Comparison of ENCODE assay signal across 14 cellular contexts in the genomic region with DNA sequence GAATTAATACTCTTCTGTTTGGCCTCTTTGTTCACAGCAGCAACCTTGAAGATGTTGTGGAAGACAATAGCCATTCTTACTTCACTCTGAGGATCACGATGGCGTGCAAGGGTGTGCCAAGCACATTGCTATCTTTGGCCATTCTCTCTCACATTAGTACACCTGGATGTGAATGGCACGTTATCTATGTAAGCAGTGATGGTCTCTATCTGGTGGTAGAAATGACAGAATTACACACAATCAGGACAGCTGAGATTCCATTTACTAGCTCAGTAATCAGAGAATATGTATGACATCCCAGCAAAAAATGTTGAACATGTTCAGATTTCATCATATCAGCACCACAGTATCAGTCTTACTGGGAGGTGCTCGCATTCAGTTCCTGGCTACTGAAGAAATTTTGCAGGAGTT.
A peak's percentile ranks its signal among the peaks of the same experiment; 100 is the strongest.
DNase-seq lines count a peak whose midpoint lies in the region; ATAC-seq and TF ChIP-seq lines count a peak whose summit lies in the region.
"Had no signal": no experiment of that assay in that cellular context is flagged by ENCODE, and none has a peak within 500 bp of the region (broad histone marks: within the 10 kb centered on the region; RNA-seq: fewer than 3 reads in every experiment).

No MANE protein-coding gene starts in this region.

- no peak for TF ChIP-seq EP300 in tibial nerve (IDR thresholded peaks at IDR 0.05)

- H3K27me3 ChIP-seq in tibial nerve: no peaks in the 10 kb centered on the region

- WGBS in tibial nerve, 2 donors: 86 to 89% methylated on average over 4 of the region's 4 CpGs

- H3K36me3 ChIP-seq in tibial nerve: no peaks in the 10 kb centered on the region
- H3K36me3 ChIP-seq: left ventricle myocardium inferior had no signal

- no peak for ATAC-seq in GM21447 (IDR thresholded peaks at IDR 0.05; ENCODE audit: unreplicated experiment)
- no peak for ATAC-seq in GM18867 (IDR thresholded peaks at IDR 0.05; ENCODE audit: unreplicated experiment)

- TF ChIP-seq POLR2A in tibial nerve (IDR thresholded peaks at IDR 0.05): no peak

- no peak for TF ChIP-seq CTCF in tibial nerve (IDR thresholded peaks at IDR 0.05)

- no peaks in the 10 kb centered on the region for H3K9me3 ChIP-seq in tibial nerve
- H3K9me3 ChIP-seq: left ventricle myocardium inferior had no signal

- H3K4me3 ChIP-seq in tibial nerve: no peak overlapping the region
- H3K4me3 ChIP-seq: left ventricle myocardium inferior had no signal

- H3K4me1 ChIP-seq in tibial nerve: peaks cover 0 to 6% (median 0%) of the 10 kb centered on the region in 4 donors

- DNase-seq in SHP77 (lab: John Stamatoyannopoulos, UW): peak; percentile 22 to 41
- DNase-seq in SHP77 treated with DMSO at 0.1 percent for 48 hours (lab: John Stamatoyannopoulos, UW): no peak
- peak; percentile 6 for DNase-seq in astrocyte of the hippocampus (ENCODE audit: low read depth, low spot score)
- peak; percentile 35 for DNase-seq in hepatic stellate cell (ENCODE audit: low spot score)
- no peak for DNase-seq in effector CD8-positive, alpha-beta T cell (lab: John Stamatoyannopoulos, UW)
- DNase-seq in tibial nerve (ENCODE audit: low spot score in 2 of 2): no peak
- DNase-seq: activated CD4-positive, alpha-beta T cell treated with anti-CD3 and anti-CD28 coated beads, Interleukin-2, amount 50 U/mL, for 1 hour; AML-193; cerebellar nuclear complex; GF-D8; left ventricle myocardium inferior; T-helper 1 cell had no signal

- no peak overlapping the region for H3K27ac ChIP-seq in tibial nerve
- H3K27ac ChIP-seq: left ventricle myocardium inferior had no signal

Comparison
In these comparisons a context has a peak if more than half of its experiments do, and no peak if none do; other contexts are left out.
1. DNase-seq: peak in SHP77 (2 of 2), astrocyte of the hippocampus (single experiment) and hepatic stellate cell (single experiment); none in SHP77 treated with DMSO at 0.1 percent for 48 hours (single experiment), effector CD8-positive, alpha-beta T cell (single experiment) and tibial nerve (0 of 2).